In genomic region chr4:67651536-67651935, GRCh38 we compare ENCODE assay signal across 15 cellular contexts. TPM values are rescaled to one million over a fixed set of nuclear protein-coding genes. Genes with fewer than 3 reads are reported as not detected.
DNase-seq lines count a peak whose midpoint lies in the region; ATAC-seq and TF ChIP-seq lines count a peak whose summit lies in the region.
"Had no signal": no experiment of that assay in that cellular context is flagged by ENCODE, and none has a peak within 500 bp of the region (broad histone marks: within the 10 kb centered on the region; RNA-seq: fewer than 3 reads in every experiment).

No MANE protein-coding gene starts in this region.

- H3K4me1 ChIP-seq in H9 (ENCODE audit: insufficient read depth, low read length) (no peaks in the 10 kb centered on the region), upper lobe of left lung (no peaks in the 10 kb centered on the region)

- H3K4me3 ChIP-seq in fibroblast of pulmonary artery (replicated peaks; ENCODE audit: low read depth, low read length) (no peak overlapping the region), upper lobe of left lung (no peak overlapping the region)

- H4K91ac ChIP-seq in H9 (ENCODE audit: insufficient read length, low read depth, low read length): no peak overlapping the region

- peaks cover 18 to 32% of the 10 kb centered on the region in 2 donors for H3K36me3 Mint-ChIP-seq in activated T-cell treated with anti-CD3 and anti-CD28 coated beads, Interleukin-2, amount 50 U/mL, for 72 hours (ENCODE audit: insufficient read depth in 2 of 2)
- H3K36me3 Mint-ChIP-seq in mesothelial cell of epicardium (peaks cover 55% of the 10 kb centered on the region), type B pancreatic cell (peaks cover 41% of the 10 kb centered on the region), H9 (ENCODE audit: insufficient read depth in 1 of 3, low read depth in 3 of 3) (peaks cover 25 to 43% (median 40%) of the 10 kb centered on the region in 3 experiments)

- H2BK20ac ChIP-seq in H9 (ENCODE audit: low read depth, low read length, poor library complexity, severe bottlenecking): no peak overlapping the region

- H3K56ac ChIP-seq in H9 (ENCODE audit: insufficient read length, low read depth, low read length): no peak overlapping the region

- peak overlapping the region; percentile 24 for H3K27ac Mint-ChIP-seq in activated T-cell treated with anti-CD3 and anti-CD28 coated beads, Interleukin-2, amount 50 U/mL, for 72 hours
- H3K27ac Mint-ChIP-seq in mesothelial cell of epicardium (peak overlapping the region; percentile 17), type B pancreatic cell (no peak overlapping the region), H9 (peak overlapping the region in 1 of 3 experiments; percentile 29; a peak in 1 of 7 replicates)
- H3K27ac Mint-ChIP-seq: CD14-positive monocyte; CD8-positive, alpha-beta T cell; HFFc6 had no signal

- no peak overlapping the region for H3K4ac ChIP-seq in H9 (ENCODE audit: low read depth, low read length)

- H3K79me1 ChIP-seq in H9 (ENCODE audit: insufficient read depth, low read depth, low read length, poor library complexity, severe bottlenecking): no peaks in the 10 kb centered on the region

- no peaks in the 10 kb centered on the region for H4K20me1 ChIP-seq in H9 (ENCODE audit: control insufficient read depth, insufficient read depth, insufficient read length)

- H2AK5ac ChIP-seq in H9 (ENCODE audit: insufficient read length, low read length): no peak overlapping the region

- H3K18ac ChIP-seq in H9 (ENCODE audit: insufficient read length, low read depth, low read length): no peak overlapping the region

- DNase-seq in activated T-cell treated with anti-CD3 and anti-CD28 coated beads, Interleukin-2, amount 50 U/mL, for 72 hours: no peak
- no peak for DNase-seq in activated T-cell treated with anti-CD3 and anti-CD28 coated beads, Interleukin-2, amount 50 U/mL, for 48 hours
- peak; percentile 45 for DNase-seq in fibroblast of pulmonary artery (ENCODE audit: low read depth)
- no peak for DNase-seq in mesothelial cell of epicardium (ENCODE audit: low spot score in 2 of 2, unreplicated experiment in 2 of 2)
- DNase-seq in type B pancreatic cell (ENCODE audit: extremely low spot score, unreplicated experiment): no peak
- DNase-seq in H9: no peak
- DNase-seq in upper lobe of left lung: no peak
- DNase-seq: CD8-positive, alpha-beta T cell; COR-L47; DMS53; GF-D8; HCEC 1CT; HFFc6 had no signal

- no peak overlapping the region for H3K4me2 ChIP-seq in H9 (ENCODE audit: insufficient read depth, insufficient read length, low read length)

- H3K9me3 ChIP-seq in H9 (ENCODE audit: control insufficient read depth, low read depth, low read length) (no peaks in the 10 kb centered on the region), upper lobe of left lung (no peaks in the 10 kb centered on the region)

- H4K8ac ChIP-seq in H9 (replicated peaks; ENCODE audit: insufficient read length, low read depth, low read length): no peak overlapping the region

- H2BK12ac ChIP-seq in H9 (ENCODE audit: insufficient read length, low read depth, low read length): no peak overlapping the region

- H3K27me3 Mint-ChIP-seq in activated T-cell treated with anti-CD3 and anti-CD28 coated beads, Interleukin-2, amount 50 U/mL, for 72 hours (ENCODE audit: low read depth): no peaks in the 10 kb centered on the region
- H3K27me3 Mint-ChIP-seq in mesothelial cell of epicardium (ENCODE audit: low read depth) (no peaks in the 10 kb centered on the region), type B pancreatic cell (no peaks in the 10 kb centered on the region), H9 (ENCODE audit: low read depth) (no peaks in the 10 kb centered on the region)

- H3K23me2 ChIP-seq in H9 (ENCODE audit: insufficient read length, low read depth, low read length, poor library complexity, severe bottlenecking): no peaks in the 10 kb centered on the region

- H2AFZ ChIP-seq in H9 (ENCODE audit: low read length): no peak overlapping the region

- no peak overlapping the region for H3T11ph ChIP-seq in H9 (ENCODE audit: low read length)

- no peak for TF ChIP-seq POLR2A in upper lobe of left lung (IDR thresholded peaks at IDR 0.05)

- no peak overlapping the region for H2BK120ac ChIP-seq in H9 (ENCODE audit: low read depth, low read length, poor library complexity, severe bottlenecking)

- TF ChIP-seq CTCF in fibroblast of pulmonary artery (IDR thresholded peaks at IDR 0.05; ENCODE audit: low read length, missing control alignments): no peak
- TF ChIP-seq CTCF in mesothelial cell of epicardium (IDR thresholded peaks at IDR 0.05; ENCODE audit: unreplicated experiment): no peak
- no peak for TF ChIP-seq CTCF in type B pancreatic cell (conservative IDR thresholded peaks at IDR 0.05)
- TF ChIP-seq CTCF in H9 (conservative IDR thresholded peaks at IDR 0.05): no peak
- no peak for TF ChIP-seq CTCF in upper lobe of left lung (IDR thresholded peaks at IDR 0.05)

- H3K36me3 ChIP-seq in upper lobe of left lung: peaks cover 0 to 45% (median 11%) of the 10 kb centered on the region in 4 donors

- ATAC-seq in activated T-cell treated with anti-CD3 and anti-CD28 coated beads, Interleukin-2, amount 50 U/mL, for 72 hours (replicated peaks in 1 of 2): no peak
- no peak for ATAC-seq in upper lobe of left lung (ENCODE audit: low FRiP score in 2 of 2)
- ATAC-seq: CD8-positive, alpha-beta T cell had no signal

- no peak overlapping the region for H3K9ac ChIP-seq in H9 (ENCODE audit: extremely low read depth, insufficient read length, low read length)

- H3K27ac ChIP-seq in H9 (ENCODE audit: insufficient read length, low read depth, low read length): no peak overlapping the region
- no peak overlapping the region for H3K27ac ChIP-seq in upper lobe of left lung
- H3K27ac ChIP-seq: 22Rv1 had no signal

- H3K14ac ChIP-seq in H9 (ENCODE audit: insufficient read depth, low read length): no peak overlapping the region

- H2BK15ac ChIP-seq in H9 (ENCODE audit: low read depth, low read length): no peak overlapping the region

- H3K4me3 Mint-ChIP-seq in activated T-cell treated with anti-CD3 and anti-CD28 coated beads, Interleukin-2, amount 50 U/mL, for 72 hours: no peak overlapping the region
- H3K4me3 Mint-ChIP-seq in mesothelial cell of epicardium (no peak overlapping the region), type B pancreatic cell (no peak overlapping the region), H9 (no peak overlapping the region)
- H3K4me3 Mint-ChIP-seq: CD14-positive monocyte; CD8-positive, alpha-beta T cell; HFFc6 had no signal

- H4K5ac ChIP-seq in H9 (ENCODE audit: insufficient read length, low read depth, low read length): no peak overlapping the region

- TF ChIP-seq EP300 in upper lobe of left lung (IDR thresholded peaks at IDR 0.05): no peak

- no peak overlapping the region for H3K23ac ChIP-seq in H9 (ENCODE audit: insufficient read length, low read depth, low read length)

- H3K27me3 ChIP-seq in H9 (ENCODE audit: insufficient read depth, low read length) (no peaks in the 10 kb centered on the region), upper lobe of left lung (no peaks in the 10 kb centered on the region)

- peaks cover 1 to 3% of the 10 kb centered on the region in 2 donors for H3K9me3 Mint-ChIP-seq in activated T-cell treated with anti-CD3 and anti-CD28 coated beads, Interleukin-2, amount 50 U/mL, for 72 hours
- H3K9me3 Mint-ChIP-seq in mesothelial cell of epicardium (peaks cover 29% of the 10 kb centered on the region), type B pancreatic cell (no peaks in the 10 kb centered on the region), H9 (no peaks in the 10 kb centered on the region)
- H3K9me3 Mint-ChIP-seq: HFFc6 had no signal

- H3K4me1 Mint-ChIP-seq in activated T-cell treated with anti-CD3 and anti-CD28 coated beads, Interleukin-2, amount 50 U/mL, for 72 hours (ENCODE audit: low read depth): no peaks in the 10 kb centered on the region
- H3K4me1 Mint-ChIP-seq in mesothelial cell of epicardium (no peaks in the 10 kb centered on the region), type B pancreatic cell (ENCODE audit: unreplicated experiment) (no peaks in the 10 kb centered on the region), H9 (no peaks in the 10 kb centered on the region)
- H3K4me1 Mint-ChIP-seq: CD14-positive monocyte had no signal

- H3K79me2 ChIP-seq in H9 (ENCODE audit: insufficient read depth, low read length): no peaks in the 10 kb centered on the region

- no peak overlapping the region for H2BK5ac ChIP-seq in H9 (ENCODE audit: insufficient read length, low read length)

RNA-seq across cellular contexts. Expression of gene UBA6, which starts 49.4 kb away (rescaled TPM):
- total RNA-seq in activated T-cell treated with anti-CD3 and anti-CD28 coated beads, Interleukin-2, amount 50 U/mL, for 72 hours: 10 to 100 TPM; 88.4 to 98.6 TPM
- total RNA-seq in mesothelial cell of epicardium (81.1 to 88.6 TPM (median 82.3 TPM) in 3 replicates), type B pancreatic cell (ENCODE audit: low replicate concordance) (62.4 and 69.6 TPM in 2 replicates), H9 (2021) (63.5 and 72.2 TPM in 2 replicates), upper lobe of left lung (10 to 100 TPM; 13.9 to 63.9 (median 45.2) TPM)
